Comparison of ENCODE assay signal across 21 cellular contexts in genomic region chr9:88056876-88057275, GRCh38.
DNase-seq lines count a peak whose midpoint lies in the region; TF ChIP-seq lines count a peak whose summit lies in the region.
"Had no signal": no experiment of that assay in that cellular context is flagged by ENCODE, and none has a peak within 500 bp of the region (broad histone marks: within the 10 kb centered on the region; RNA-seq: fewer than 3 reads in every experiment).

No MANE protein-coding gene starts in this region.

- TF ChIP-seq CTCF in brain microvascular endothelial cell (IDR thresholded peaks at IDR 0.05; ENCODE audit: low read depth, low read length, missing control alignments) (no peak), thyroid gland (IDR thresholded peaks at IDR 0.05) (no peak)

- WGBS in thyroid gland, 2 donors, result 89 to 91% methylated on average over 8 of the region's 8 CpGs

- TF ChIP-seq POLR2A in thyroid gland (IDR thresholded peaks at IDR 0.05), result no peak

- H3K27me3 ChIP-seq in brain microvascular endothelial cell (replicated peaks) (no peaks in the 10 kb centered on the region), thyroid gland (no peaks in the 10 kb centered on the region)
- H3K27me3 ChIP-seq: cardiac muscle cell, gastroesophageal sphincter, tibial nerve had no signal

- peak; percentile 16 for DNase-seq in Caki2 (ENCODE audit: low read depth)
- peak; percentile 12 for DNase-seq in LHCN-M2 (ENCODE audit: low read depth)
- DNase-seq in brain microvascular endothelial cell, result peak; percentile 43
- peak; percentile 83 for DNase-seq in islet precursor cell
- no peak for DNase-seq in HuH-7 (ENCODE audit: low spot score)
- no peak for DNase-seq in activated T-cell treated with anti-CD3 and anti-CD28 coated beads, Interleukin-2, amount 50 U/mL, for 1 hour
- no peak for DNase-seq in GF-D8 (lab: John Stamatoyannopoulos, UW)
- no peak for DNase-seq in thyroid gland
- DNase-seq: activated CD4-positive, alpha-beta T cell treated with anti-CD3 and anti-CD28 coated beads for 36 hours; CD8-positive, alpha-beta memory T cell; DND-41; midbrain; NCI-H1694; NCI-H748 treated with DMSO at 0.1 percent for 48 hours; SHP77 treated with DMSO at 0.1 percent for 48 hours; stimulated activated CD4-positive, alpha-beta T cell treated with anti-CD3 and anti-CD28 coated beads, Interleukin-1b, Interleukin-23, amount 100 ng/mL, for 48 hours; stimulated activated naive CD4-positive, alpha-beta T cell; T-cell had no signal

- H3K27ac ChIP-seq in brain microvascular endothelial cell (no peak overlapping the region), thyroid gland (no peak overlapping the region)
- H3K27ac ChIP-seq: cardiac muscle cell, gastroesophageal sphincter, tibial nerve had no signal

- H3K36me3 ChIP-seq in brain microvascular endothelial cell (replicated peaks) (no peaks in the 10 kb centered on the region), thyroid gland (no peaks in the 10 kb centered on the region)
- H3K36me3 ChIP-seq: cardiac muscle cell, gastroesophageal sphincter, tibial nerve had no signal

- H3K4me1 ChIP-seq in thyroid gland, result no peaks in the 10 kb centered on the region
- H3K4me1 ChIP-seq: gastroesophageal sphincter, tibial nerve had no signal

- H3K4me3 ChIP-seq in brain microvascular endothelial cell (ENCODE audit: low read depth, low read length), result no peak overlapping the region
- no peak overlapping the region for H3K4me3 ChIP-seq in thyroid gland (replicated peaks in 1 of 3)
- H3K4me3 ChIP-seq: cardiac muscle cell, gastroesophageal sphincter, tibial nerve had no signal

- in situ Hi-C loops in Caki2 (cut with HindIII; ENCODE audit: low pct_unique_long_range_greater_than_20kb, low sequenced_read_pairs), result no loop called here
- in situ Hi-C loops in brain microvascular endothelial cell (cut with HindIII; ENCODE audit: low pct_ligation_motif_present, low sequenced_read_pairs), result no loop called here

- intact Hi-C loops in thyroid gland (cut with DNase I), result no loop called here

- no peaks in the 10 kb centered on the region for H3K9me3 ChIP-seq in thyroid gland
- H3K9me3 ChIP-seq: gastroesophageal sphincter had no signal

Comparison
In these comparisons a context has a peak if more than half of its experiments do, and no peak if none do; other contexts are left out.
1. DNase-seq: peak in Caki2 (single experiment), LHCN-M2 (single experiment), brain microvascular endothelial cell (single experiment) and islet precursor cell (single experiment); none in HuH-7 (single experiment), activated T-cell treated with anti-CD3 and anti-CD28 coated beads, Interleukin-2, amount 50 U/mL, for 1 hour (single experiment), GF-D8 (single experiment) and thyroid gland (0 of 2).